Comparison of ENCODE assay signal across 8 cellular contexts in genomic region chr2:20015482-20016083, GRCh38. TPM values are rescaled to one million over a fixed set of nuclear protein-coding genes. Genes with fewer than 3 reads are reported as not detected.
DNase-seq lines count a peak whose midpoint lies in the region; ATAC-seq and TF ChIP-seq lines count a peak whose summit lies in the region.
"Had no signal": no experiment of that assay in that cellular context is flagged by ENCODE, and none has a peak within 500 bp of the region (broad histone marks: within the 10 kb centered on the region; RNA-seq: fewer than 3 reads in every experiment).

No MANE protein-coding gene starts in this region.

- no peak overlapping the region for H2BK5ac ChIP-seq in neuronal stem cell (ENCODE audit: low read length)

- H3K27ac ChIP-seq in RWPE2 (ENCODE audit: poor library complexity, severe bottlenecking) (no peak overlapping the region), fibroblast of lung (ENCODE audit: insufficient read depth, low read length) (no peak overlapping the region), neuronal stem cell (replicated peaks; ENCODE audit: low read length) (no peak overlapping the region)

- no peak overlapping the region for H2BK12ac ChIP-seq in neuronal stem cell (ENCODE audit: low read length)

- TF ChIP-seq CTCF in GM06990 (IDR thresholded peaks at IDR 0.05; ENCODE audit: insufficient read depth, low read length, poor library complexity, severe bottlenecking): peak; percentile 63
- TF ChIP-seq CTCF in LNCaP clone FGC (IDR thresholded peaks at IDR 0.05; ENCODE audit: control insufficient read depth, extremely low read depth, insufficient read depth): peak; percentile 34
- TF ChIP-seq CTCF in RWPE2 (IDR thresholded peaks at IDR 0.05; ENCODE audit: poor library complexity, severe bottlenecking): peak; percentile 72
- peak; percentile 30 to 54 for TF ChIP-seq CTCF in fibroblast of lung (conservative IDR thresholded peaks at IDR 0.05 in 1 of 2, IDR thresholded peaks at IDR 0.05 in 1 of 2; ENCODE audit: low read depth in 1 of 2, low read length in 2 of 2)

- H3K27me3 ChIP-seq in GM06990 (replicated peaks; ENCODE audit: control insufficient read depth, insufficient read depth, low read length): peaks cover 2% of the 10 kb centered on the region; the same call in 1 of the 2 replicates
- H3K27me3 ChIP-seq in RWPE2 (ENCODE audit: insufficient read depth, poor library complexity, severe bottlenecking): no peaks in the 10 kb centered on the region
- no peaks in the 10 kb centered on the region for H3K27me3 ChIP-seq in fibroblast of lung (ENCODE audit: control insufficient read depth, insufficient read depth, low read length)
- H3K27me3 ChIP-seq in neuronal stem cell (ENCODE audit: control insufficient read depth in 3 of 3, insufficient read depth in 3 of 3, low read depth in 1 of 3, low read length in 3 of 3): peaks cover 2 to 28% (median 13%) of the 10 kb centered on the region in 3 experiments

- no peak overlapping the region for H3K23ac ChIP-seq in neuronal stem cell (ENCODE audit: low read depth, low read length, poor library complexity)

- H3K79me1 ChIP-seq in neuronal stem cell (ENCODE audit: low read depth, low read length): no peaks in the 10 kb centered on the region

- H3K4me3 ChIP-seq in GM06990 (replicated peaks; ENCODE audit: low read depth, low read length) (no peak overlapping the region), LNCaP clone FGC (ENCODE audit: low read depth, low read length) (no peak overlapping the region), RWPE2 (ENCODE audit: severe bottlenecking) (no peak overlapping the region), fibroblast of lung (replicated peaks in 1 of 4; ENCODE audit: control extremely low read depth in 1 of 4, insufficient read depth in 1 of 4, low read depth in 3 of 4, low read length in 4 of 4) (no peak overlapping the region), neuronal stem cell (ENCODE audit: low read length in 2 of 2) (no peak overlapping the region)

- no peak overlapping the region for H2BK120ac ChIP-seq in neuronal stem cell (ENCODE audit: low read depth, low read length)

- WGBS in neuronal stem cell (ENCODE audit: extremely low coverage in 2 of 2, insufficient read length in 2 of 2, insufficient replicate concordance in 1 of 2), 2 donors: no CpG with 5 or more reads among the region's 2 CpGs

- no peaks in the 10 kb centered on the region for H3K79me2 ChIP-seq in fibroblast of lung (ENCODE audit: control insufficient read depth, insufficient read depth, low read length)

- H4K8ac ChIP-seq in neuronal stem cell (ENCODE audit: low read depth, low read length): no peak overlapping the region

- no peaks in the 10 kb centered on the region for H4K20me1 ChIP-seq in fibroblast of lung (ENCODE audit: control insufficient read depth, extremely low read depth, insufficient read depth, low read length)

- H3K14ac ChIP-seq in neuronal stem cell (ENCODE audit: low read length): no peak overlapping the region

- H2AFZ ChIP-seq in fibroblast of lung (ENCODE audit: low read length) (no peak overlapping the region), neuronal stem cell (ENCODE audit: low read length) (no peak overlapping the region)

- peak; percentile 17 for DNase-seq in GM06990 (ENCODE audit: extremely low read depth, insufficient read length)
- DNase-seq in LNCaP clone FGC (ENCODE audit: low read depth): no peak
- no peak for DNase-seq in RWPE2 (ENCODE audit: low spot score)
- peak; percentile 36 to 76 for DNase-seq in fibroblast of lung (ENCODE audit: low read depth in 2 of 2)
- peak; percentile 30 for DNase-seq in neuronal stem cell (ENCODE audit: low spot score)
- DNase-seq in effector CD8-positive, alpha-beta T cell (lab: John Stamatoyannopoulos, UW): no peak

- H3K4me2 ChIP-seq in fibroblast of lung (ENCODE audit: extremely low read depth, insufficient read depth, low read length) (no peak overlapping the region), neuronal stem cell (ENCODE audit: insufficient read depth, low read length, poor library complexity, severe bottlenecking) (no peak overlapping the region)

- H4K91ac ChIP-seq in neuronal stem cell (ENCODE audit: low read depth, low read length, poor library complexity): no peak overlapping the region

- H3K4me1 ChIP-seq in RWPE2 (ENCODE audit: insufficient read depth, poor library complexity, severe bottlenecking) (peaks cover 15% of the 10 kb centered on the region), fibroblast of lung (ENCODE audit: control insufficient read depth, extremely low read depth, insufficient read depth, low read length) (no peaks in the 10 kb centered on the region), neuronal stem cell (ENCODE audit: control insufficient read depth in 2 of 2, insufficient read depth in 1 of 2, low read depth in 1 of 2, low read length in 2 of 2) (peaks cover 4 to 6% of the 10 kb centered on the region in 2 donors)

- no peak overlapping the region for H2AK5ac ChIP-seq in neuronal stem cell (ENCODE audit: low read depth, low read length)

- H3K9me3 ChIP-seq in RWPE2 (ENCODE audit: severe bottlenecking) (no peaks in the 10 kb centered on the region), fibroblast of lung (ENCODE audit: control insufficient read depth, insufficient read depth, low read depth, low read length) (no peaks in the 10 kb centered on the region), neuronal stem cell (replicated peaks in 1 of 2; ENCODE audit: control insufficient read depth in 2 of 2, insufficient read depth in 1 of 2, low read depth in 1 of 2, low read length in 2 of 2) (peaks cover 2 to 7% of the 10 kb centered on the region in 2 donors)

- H3K18ac ChIP-seq in neuronal stem cell (ENCODE audit: low read length): no peak overlapping the region

- no peak overlapping the region for H3K4ac ChIP-seq in neuronal stem cell (ENCODE audit: low read length)

- H2BK15ac ChIP-seq in neuronal stem cell (ENCODE audit: low read length): no peak overlapping the region

- no peak for ATAC-seq in RWPE2 (ENCODE audit: low read depth)
- ATAC-seq in HG02981 (IDR thresholded peaks at IDR 0.05; ENCODE audit: unreplicated experiment): no peak

- H3K9ac ChIP-seq in fibroblast of lung (ENCODE audit: insufficient read depth, low read length) (no peak overlapping the region), neuronal stem cell (ENCODE audit: low read depth, low read length, poor library complexity) (no peak overlapping the region)

- H3K36me3 ChIP-seq in GM06990 (ENCODE audit: control insufficient read depth, insufficient read depth, low read length) (no peaks in the 10 kb centered on the region), RWPE2 (ENCODE audit: low read depth) (no peaks in the 10 kb centered on the region), fibroblast of lung (ENCODE audit: control insufficient read depth, insufficient read depth, low read length) (no peaks in the 10 kb centered on the region), neuronal stem cell (replicated peaks in 1 of 2; ENCODE audit: control insufficient read depth in 2 of 2, insufficient read depth in 2 of 2, low read length in 2 of 2) (no peaks in the 10 kb centered on the region)

RNA-seq across cellular contexts. Expression of gene MATN3, which starts 3.1 kb away (rescaled TPM):
- total RNA-seq in fibroblast of lung: 0.51 and 2.3 TPM in 2 replicates
- polyA plus RNA-seq in fibroblast of lung: 4.5 and 6.9 TPM in 2 replicates
- polyA plus RNA-seq in fibroblast of lung (2012): 3.6 and 5.5 TPM in 2 replicates
- polyA minus RNA-seq in fibroblast of lung (ENCODE audit: low replicate concordance): 1.8 and 2.6 TPM in 2 replicates
- 1.2 TPM for polyA plus RNA-seq in neuronal stem cell (2013, experiment 1 of 2)
- 1.3 TPM for polyA plus RNA-seq in neuronal stem cell (2013, experiment 2 of 2)
- total RNA-seq: activated CD8-positive, alpha-beta memory T cell treated with anti-CD3 and anti-CD28 coated beads for 36 hours had no signal

RNA-seq across cellular contexts. Expression of gene WDR35, which starts 25.7 kb away (rescaled TPM):
- 11.6 and 13.4 TPM in 2 replicates for total RNA-seq in fibroblast of lung
- polyA plus RNA-seq in fibroblast of lung: 7.0 and 8.3 TPM in 2 replicates
- 3.8 and 4.7 TPM in 2 replicates for polyA plus RNA-seq in fibroblast of lung (2012)
- polyA minus RNA-seq in fibroblast of lung (ENCODE audit: low replicate concordance): 1.2 and 1.6 TPM in 2 replicates
- 8.2 TPM for polyA plus RNA-seq in neuronal stem cell (2013, experiment 1 of 2)
- polyA plus RNA-seq in neuronal stem cell (2013, experiment 2 of 2): 8.1 TPM

RNA-seq across cellular contexts. Expression of gene LAPTM4A, which starts 35.8 kb away (rescaled TPM):
- total RNA-seq in fibroblast of lung: 155 and 193 TPM in 2 replicates
- polyA plus RNA-seq in fibroblast of lung: 634 and 1,101 TPM in 2 replicates
- polyA plus RNA-seq in fibroblast of lung (2012): 303 and 486 TPM in 2 replicates
- polyA minus RNA-seq in fibroblast of lung (ENCODE audit: low replicate concordance): 73.7 and 98.5 TPM in 2 replicates
- polyA plus RNA-seq in neuronal stem cell (2013, experiment 1 of 2): 262 TPM
- polyA plus RNA-seq in neuronal stem cell (2013, experiment 2 of 2): 267 TPM

Comparison
In these comparisons a context has a peak if more than half of its experiments do, and no peak if none do; other contexts are left out.
1. DNase-seq: peak in GM06990 (single experiment), fibroblast of lung (2 of 2) and neuronal stem cell (single experiment); none in LNCaP clone FGC (single experiment), RWPE2 (single experiment) and effector CD8-positive, alpha-beta T cell (single experiment).
2. Peak in every context shown above with its lines, with median percentiles within 50 percentile points of each other: CTCF ChIP-seq.